In the genomic region with DNA sequence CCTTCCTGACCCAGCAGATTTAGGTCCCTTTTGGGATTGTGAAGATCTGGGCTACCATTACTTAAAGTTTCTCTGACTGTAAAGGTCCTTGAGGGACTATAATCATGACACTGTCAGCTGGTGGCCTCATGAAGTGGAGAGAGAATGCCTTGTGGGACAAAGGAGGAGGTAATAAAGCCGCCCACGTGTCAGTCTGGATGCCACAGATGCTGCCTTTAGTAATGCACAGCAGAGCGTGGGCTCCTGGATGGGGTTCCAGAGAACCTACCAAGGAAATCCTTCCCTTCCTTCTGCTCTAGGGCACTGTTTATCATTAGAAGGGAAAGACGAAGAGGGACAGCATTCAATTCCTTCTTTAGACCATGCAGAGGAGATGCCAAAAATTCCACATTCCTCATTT, we compare ENCODE assay signal across 16 cellular contexts.
DNase-seq lines count a peak whose midpoint lies in the region; ATAC-seq and TF ChIP-seq lines count a peak whose summit lies in the region.
"Had no signal": no experiment of that assay in that cellular context is flagged by ENCODE, and none has a peak within 500 bp of the region (broad histone marks: within the 10 kb centered on the region; RNA-seq: fewer than 3 reads in every experiment).

No MANE protein-coding gene starts in this region.

- TF ChIP-seq CTCF in activated CD8-positive, alpha-beta T cell treated with anti-CD3 and anti-CD28 coated beads for 36 hours (IDR thresholded peaks at IDR 0.05): no peak
- TF ChIP-seq CTCF in SK-N-SH (IDR thresholded peaks at IDR 0.05): no peak

- H4K20me1 ChIP-seq in SK-N-SH (ENCODE audit: insufficient read depth): no peaks in the 10 kb centered on the region

- H3K27ac Mint-ChIP-seq in activated CD8-positive, alpha-beta T cell treated with anti-CD3 and anti-CD28 coated beads for 36 hours: peak overlapping the region; percentile 42
- no peak overlapping the region for H3K27ac Mint-ChIP-seq in activated CD8-positive, alpha-beta T cell treated with anti-CD3 and anti-CD28 coated beads, Interleukin-2, amount 10 ng/mL, durations not matched to agents 7 days and 5 days

- no peak overlapping the region for H3K4me2 ChIP-seq in SK-N-SH

- H3K27me3 ChIP-seq in SK-N-SH (ENCODE audit: insufficient read depth) (no peaks in the 10 kb centered on the region), stomach smooth muscle (ENCODE audit: control insufficient read depth in 1 of 2, insufficient read depth in 2 of 2, low read length in 2 of 2) (no peaks in the 10 kb centered on the region)
- H3K27me3 ChIP-seq: dorsolateral prefrontal cortex, stomach had no signal

- H3F3A ChIP-seq in SK-N-SH (replicated peaks; ENCODE audit: insufficient read depth): peaks cover 24% of the 10 kb centered on the region

- no peaks in the 10 kb centered on the region for H3K9me3 Mint-ChIP-seq in activated CD8-positive, alpha-beta T cell treated with anti-CD3 and anti-CD28 coated beads for 36 hours
- no peaks in the 10 kb centered on the region for H3K9me3 Mint-ChIP-seq in activated CD8-positive, alpha-beta T cell treated with anti-CD3 and anti-CD28 coated beads, Interleukin-2, amount 10 ng/mL, durations not matched to agents 7 days and 5 days (ENCODE audit: insufficient read depth)

- H2AFZ ChIP-seq in SK-N-SH (ENCODE audit: low read depth): no peak overlapping the region

- no peak for TF ChIP-seq EP300 in SK-N-SH (IDR thresholded peaks at IDR 0.05; ENCODE audit: borderline replicate concordance in 1 of 2, low read depth in 1 of 2, low read length in 1 of 2)

- POLR2A ChIA-PET in activated CD8-positive, alpha-beta T cell treated with anti-CD3 and anti-CD28 coated beads for 36 hours (lab: Charles Lee): no interaction called here
- POLR2A ChIA-PET in activated CD8-positive, alpha-beta T cell treated with anti-CD3 and anti-CD28 coated beads, Interleukin-2, amount 10 ng/mL, durations not matched to agents 7 days and 5 days (lab: Charles Lee): no interaction called here
- POLR2A ChIA-PET in SK-N-SH (lab: Yijun Ruan, JAX): no interaction called here

- peaks cover 0 to 7% of the 10 kb centered on the region in 2 experiments for H3K36me3 ChIP-seq in SK-N-SH (replicated peaks in 1 of 2; ENCODE audit: control insufficient read depth in 1 of 2, insufficient read depth in 2 of 2, low read length in 1 of 2)
- no peaks in the 10 kb centered on the region for H3K36me3 ChIP-seq in stomach smooth muscle (ENCODE audit: control insufficient read depth in 2 of 2, insufficient read depth in 2 of 2, low read length in 2 of 2)
- H3K36me3 ChIP-seq: stomach had no signal

- H3K4me1 ChIP-seq in SK-N-SH (ENCODE audit: control insufficient read depth in 1 of 2, insufficient read depth in 2 of 2, low read depth in 1 of 2, low read length in 1 of 2): peaks cover 0 to 47% of the 10 kb centered on the region in 2 experiments; a peak in 3 of 4 replicates
- H3K4me1 ChIP-seq in stomach smooth muscle (ENCODE audit: control insufficient read depth, insufficient read depth, low read length): peaks cover 4% of the 10 kb centered on the region

- H3K9me2 ChIP-seq in SK-N-SH: no peaks in the 10 kb centered on the region

- H3K9me3 ChIP-seq in SK-N-SH (no peaks in the 10 kb centered on the region), stomach smooth muscle (ENCODE audit: control insufficient read depth in 2 of 2, low read length in 2 of 2) (no peaks in the 10 kb centered on the region)
- H3K9me3 ChIP-seq: Caco-2, stomach had no signal

- ATAC-seq in activated CD8-positive, alpha-beta T cell treated with anti-CD3 and anti-CD28 coated beads for 36 hours: no peak
- no peak for ATAC-seq in activated CD8-positive, alpha-beta T cell treated with anti-CD3 and anti-CD28 coated beads, Interleukin-2, amount 10 ng/mL, durations not matched to agents 7 days and 5 days
- ATAC-seq in HG03139 (IDR thresholded peaks at IDR 0.05; ENCODE audit: unreplicated experiment): no peak

- H3K4me3 ChIP-seq in SK-N-SH (ENCODE audit: low read depth in 2 of 2, low read length in 1 of 2) (no peak overlapping the region), stomach smooth muscle (ENCODE audit: low read length in 2 of 2) (peak overlapping the region; percentile 15 to 35)
- H3K4me3 ChIP-seq: dorsolateral prefrontal cortex, stomach had no signal

- H3K27ac ChIP-seq in SK-N-SH (ENCODE audit: low read depth in 2 of 2, low read length in 1 of 2) (peak overlapping the region; percentile 80 to 94), stomach smooth muscle (ENCODE audit: low read length) (no peak overlapping the region)
- H3K27ac ChIP-seq: dorsolateral prefrontal cortex had no signal

- H3K36me3 Mint-ChIP-seq in activated CD8-positive, alpha-beta T cell treated with anti-CD3 and anti-CD28 coated beads for 36 hours (ENCODE audit: low read depth): no peaks in the 10 kb centered on the region
- H3K36me3 Mint-ChIP-seq in activated CD8-positive, alpha-beta T cell treated with anti-CD3 and anti-CD28 coated beads, Interleukin-2, amount 10 ng/mL, durations not matched to agents 7 days and 5 days (ENCODE audit: low read depth): no peaks in the 10 kb centered on the region

- H3K4me1 Mint-ChIP-seq in activated CD8-positive, alpha-beta T cell treated with anti-CD3 and anti-CD28 coated beads for 36 hours (ENCODE audit: low read depth): peaks cover 21% of the 10 kb centered on the region
- H3K4me1 Mint-ChIP-seq in activated CD8-positive, alpha-beta T cell treated with anti-CD3 and anti-CD28 coated beads, Interleukin-2, amount 10 ng/mL, durations not matched to agents 7 days and 5 days (ENCODE audit: low read depth): no peaks in the 10 kb centered on the region

- H3K9ac ChIP-seq in SK-N-SH (peak overlapping the region; percentile 49; the same call in 1 of the 2 replicates), stomach smooth muscle (ENCODE audit: low read length in 2 of 2) (no peak overlapping the region)

- no peak overlapping the region for H3K4me3 Mint-ChIP-seq in activated CD8-positive, alpha-beta T cell treated with anti-CD3 and anti-CD28 coated beads for 36 hours
- H3K4me3 Mint-ChIP-seq in activated CD8-positive, alpha-beta T cell treated with anti-CD3 and anti-CD28 coated beads, Interleukin-2, amount 10 ng/mL, durations not matched to agents 7 days and 5 days: no peak overlapping the region

- H3K27me3 Mint-ChIP-seq in activated CD8-positive, alpha-beta T cell treated with anti-CD3 and anti-CD28 coated beads for 36 hours: no peaks in the 10 kb centered on the region
- H3K27me3 Mint-ChIP-seq in activated CD8-positive, alpha-beta T cell treated with anti-CD3 and anti-CD28 coated beads, Interleukin-2, amount 10 ng/mL, durations not matched to agents 7 days and 5 days (ENCODE audit: low read depth): no peaks in the 10 kb centered on the region

- peak; percentile 9 for DNase-seq in activated CD8-positive, alpha-beta T cell treated with anti-CD3 and anti-CD28 coated beads for 36 hours
- no peak for DNase-seq in activated CD8-positive, alpha-beta T cell treated with anti-CD3 and anti-CD28 coated beads, Interleukin-2, amount 10 ng/mL, durations not matched to agents 7 days and 5 days
- DNase-seq in SK-N-SH (no peak), islet precursor cell (peak; percentile 51), amygdala (lab: John Stamatoyannopoulos, UW) (no peak), NCI-H446 treated with DMSO at 0.1 percent for 48 hours (lab: John Stamatoyannopoulos, UW) (no peak)
- DNase-seq: ACHN; activated CD4-positive, CD25-positive, alpha-beta regulatory T cell; Caco-2; HCEC 1CT; NCI-H345; OCI-M1; stomach had no signal

- CTCF ChIA-PET in activated CD8-positive, alpha-beta T cell treated with anti-CD3 and anti-CD28 coated beads for 36 hours (lab: Charles Lee): interaction anchor here (0.6 to 4.5 kb wide), 10 partner anchors 19 to 297 kb away, joined by 3 to 33 read pairs (median 4); no protein-coding TSS in a partner anchor
- CTCF ChIA-PET in activated CD8-positive, alpha-beta T cell treated with anti-CD3 and anti-CD28 coated beads, Interleukin-2, amount 10 ng/mL, durations not matched to agents 7 days and 5 days (lab: Charles Lee): interaction anchor here (1.0 to 2.3 kb wide), 5 partner anchors 22 to 296 kb away, joined by 3 to 12 read pairs (median 4); no protein-coding TSS in a partner anchor
- CTCF ChIA-PET in SK-N-SH (lab: Yijun Ruan, JAX): interaction anchor here (0.7 to 3.8 kb wide), 7 partner anchors 22 to 1978 kb away, joined by 3 to 13 read pairs (median 4); no protein-coding TSS in a partner anchor

- WGBS in SK-N-SH (ENCODE audit: low lambda C conversion rate): 87% methylated on average over 2 of the region's 4 CpGs

- no peak for TF ChIP-seq RAD21 in SK-N-SH (IDR thresholded peaks at IDR 0.05; ENCODE audit: low read length)

- H3K79me2 ChIP-seq in SK-N-SH (ENCODE audit: insufficient read depth): peaks cover 5% of the 10 kb centered on the region; the same call in 1 of the 2 replicates

- intact Hi-C loops in activated CD8-positive, alpha-beta T cell treated with anti-CD3 and anti-CD28 coated beads for 36 hours (cut with micrococcal nuclease): loop anchor here (5.0 kb wide), 1 partner anchor 171 kb away; no protein-coding TSS in a partner anchor

TF ChIP-seq in SK-N-SH, 30 proteins besides CTCF, POLR2A, EP300 and RAD21 (continues in another document):
- TF ChIP-seq REST (IDR thresholded peaks at IDR 0.05; ENCODE audit: low read depth, low read length): no peak
- TF ChIP-seq NRF1 (IDR thresholded peaks at IDR 0.05; ENCODE audit: low read depth, low read length): no peak
- no peak for TF ChIP-seq TEAD4 (IDR thresholded peaks at IDR 0.05; ENCODE audit: borderline replicate concordance, insufficient read depth)

Comparison
In these comparisons a context has a peak if more than half of its experiments do, and no peak if none do; other contexts are left out.
1. DNase-seq: peak in activated CD8-positive, alpha-beta T cell treated with anti-CD3 and anti-CD28 coated beads for 36 hours (single experiment) and islet precursor cell (single experiment); none in activated CD8-positive, alpha-beta T cell treated with anti-CD3 and anti-CD28 coated beads, Interleukin-2, amount 10 ng/mL, durations not matched to agents 7 days and 5 days (single experiment), SK-N-SH (single experiment), amygdala (0 of 56) and NCI-H446 treated with DMSO at 0.1 percent for 48 hours (single experiment).
2. H3K4me3 ChIP-seq: peak in stomach smooth muscle (2 of 2); none in SK-N-SH (0 of 2).